Comparison of ENCODE assay signal across 8 cellular contexts in genomic region chr2:9952286-9952737, GRCh38. TPM values are rescaled to one million over a fixed set of nuclear protein-coding genes. Genes with fewer than 3 reads are reported as not detected.
DNase-seq lines count a peak whose midpoint lies in the region; ATAC-seq, FAIRE-seq and TF ChIP-seq lines count a peak whose summit lies in the region.

No MANE protein-coding gene starts in this region.

- H2AFZ ChIP-seq in HepG2 (ENCODE audit: low read length) = peak overlapping the region; percentile 18

- H4K20me1 ChIP-seq in HepG2 (ENCODE audit: insufficient read depth, low read length) = no peaks in the 10 kb centered on the region

- H3K9ac ChIP-seq in HepG2 (ENCODE audit: insufficient read depth, low read depth, low read length) = peak overlapping the region; percentile 72

- H3K4me1 ChIP-seq in adrenal gland (replicated peaks in 1 of 2) (peaks cover 0 to 25% of the 10 kb centered on the region in 2 donors), HepG2 (ENCODE audit: insufficient read depth, low read length) (peaks cover 60% of the 10 kb centered on the region), thymus (ENCODE audit: control insufficient read depth, insufficient read depth, low read length) (peaks cover 8% of the 10 kb centered on the region)

- ATAC-seq in HepG2 (no peak), GM19395 (IDR thresholded peaks at IDR 0.05; ENCODE audit: unreplicated experiment) (no peak), GM18511 (IDR thresholded peaks at IDR 0.05; ENCODE audit: unreplicated experiment) (no peak)

- in situ Hi-C loops in HepG2 (cut with HindIII; ENCODE audit: extremely low pct_ligation_motif_present, low pct_unique_long_range_greater_than_20kb) = no loop called here

- TF ChIP-seq EP300 in HepG2 (IDR thresholded peaks at IDR 0.05; ENCODE audit: low read depth in 2 of 2, low read length in 2 of 2) = no peak
- TF ChIP-seq EP300 in HepG2 (CRISPR knock-in tag; IDR thresholded peaks at IDR 0.05; ENCODE audit: borderline replicate concordance) = no peak

- POLR2A ChIA-PET in HepG2 (lab: Yijun Ruan, JAX) = interaction anchor here (1.1 kb wide), 1 partner anchor 12 kb away, joined by 3 read pairs; no protein-coding TSS in a partner anchor

- CTCF ChIA-PET in HepG2 (lab: Yijun Ruan, JAX; ENCODE audit: low intra/inter-chr PET ratio, low total read pairs) = no interaction called here

- peak; percentile 54 for FAIRE-seq in HepG2 (lab: Jason Lieb, UNC)

- no peaks in the 10 kb centered on the region for H3K36me3 ChIP-seq in adrenal gland (replicated peaks in 1 of 2)
- peaks cover 4 to 11% of the 10 kb centered on the region in 2 experiments; a peak in 4 of 5 replicates for H3K36me3 ChIP-seq in HepG2 (replicated peaks in 1 of 2; ENCODE audit: control insufficient read depth in 1 of 2, insufficient read depth in 2 of 2, low read length in 2 of 2)
- H3K36me3 ChIP-seq in thymus (ENCODE audit: control insufficient read depth, insufficient read depth) = no peaks in the 10 kb centered on the region

- H3K27ac ChIP-seq in adrenal gland = no peak overlapping the region
- peak overlapping the region; percentile 76 for H3K27ac ChIP-seq in HepG2 (ENCODE audit: extremely low read length, insufficient read depth, low read length)
- no peak overlapping the region for H3K27ac ChIP-seq in thymus (ENCODE audit: low read depth)

- peaks cover 46% of the 10 kb centered on the region for H3K27me3 Mint-ChIP-seq in activated T-cell treated with anti-CD3 and anti-CD28 coated beads, Interleukin-2, amount 50 U/mL, for 24 hours

- no peak overlapping the region for H3K27ac Mint-ChIP-seq in activated T-cell treated with anti-CD3 and anti-CD28 coated beads, Interleukin-2, amount 50 U/mL, for 24 hours

- 23 to 28% (median 26%) methylated on average over 15 of the region's 15 CpGs for WGBS in adrenal gland, 4 donors
- WGBS in HepG2 (ENCODE audit: low lambda C conversion rate) = 11% methylated on average over 15 of the region's 15 CpGs
- WGBS in thymus = 24% methylated on average over 15 of the region's 15 CpGs

- peak overlapping the region; percentile 64 for H3K4me2 ChIP-seq in HepG2 (ENCODE audit: low read depth, low read length)

- H3K4me3 ChIP-seq in adrenal gland (peak overlapping the region in 3 of 4 donors; percentile 45 to 89 (median 48)), HepG2 (replicated peaks in 1 of 3; ENCODE audit: insufficient read depth in 1 of 3, low read depth in 2 of 3, low read length in 3 of 3) (peak overlapping the region; percentile 76 to 94 (median 80)), thymus (ENCODE audit: low read length) (peak overlapping the region; percentile 87)

- no peak for TF ChIP-seq POLR2A in adrenal gland (IDR thresholded peaks at IDR 0.05)
- TF ChIP-seq POLR2A in HepG2 (IDR thresholded peaks at IDR 0.05; ENCODE audit: insufficient read depth in 1 of 2, low read depth in 2 of 2, low read length in 2 of 2) = no peak

- no peaks in the 10 kb centered on the region for H3K36me3 Mint-ChIP-seq in activated T-cell treated with anti-CD3 and anti-CD28 coated beads, Interleukin-2, amount 50 U/mL, for 24 hours (ENCODE audit: low read depth)

- no peaks in the 10 kb centered on the region for H3K9me3 Mint-ChIP-seq in activated T-cell treated with anti-CD3 and anti-CD28 coated beads, Interleukin-2, amount 50 U/mL, for 24 hours

- no peaks in the 10 kb centered on the region for H3K27me3 ChIP-seq in adrenal gland
- H3K27me3 ChIP-seq in HepG2 (ENCODE audit: control insufficient read depth in 1 of 2, insufficient read depth in 2 of 2, low read length in 2 of 2) = peaks cover 0 to 9% of the 10 kb centered on the region in 2 experiments; a peak in 1 of 5 replicates
- H3K27me3 ChIP-seq in thymus (ENCODE audit: control insufficient read depth, insufficient read depth) = peaks cover 38% of the 10 kb centered on the region

- no peak for TF ChIP-seq RAD21 in HepG2 (CRISPR knock-in tag; IDR thresholded peaks at IDR 0.05)

- BruUV-seq in HepG2 (replicated peaks; lab: Mats Ljungman, UMichigan) = no TSS peak

- peaks cover 6% of the 10 kb centered on the region for H3K4me1 Mint-ChIP-seq in activated T-cell treated with anti-CD3 and anti-CD28 coated beads, Interleukin-2, amount 50 U/mL, for 24 hours (ENCODE audit: low read depth)

- H3K4me3 Mint-ChIP-seq in activated T-cell treated with anti-CD3 and anti-CD28 coated beads, Interleukin-2, amount 50 U/mL, for 24 hours = peak overlapping the region; percentile 74

- intact Hi-C loops in adrenal gland (cut with DNase I) (loop anchor here in 1 of 2 donors (5.0 kb wide), 1 partner anchor 140 kb away; no protein-coding TSS in a partner anchor), HepG2 (cut with micrococcal nuclease; ENCODE audit: unreplicated experiment) (loop anchor here (2.0 to 5.0 kb wide), 3 partner anchors 110 to 170 kb away; partner anchors contain the start of genes RRM2 and TAF1B)

- no peak for DNase-seq in activated T-cell treated with anti-CD3 and anti-CD28 coated beads, Interleukin-2, amount 50 U/mL, for 24 hours
- DNase-seq in activated T-cell treated with anti-CD3 and anti-CD28 coated beads, Interleukin-2, amount 50 U/mL, for 1 hour = no peak
- DNase-seq in adrenal gland (peak in 1 of 7 donors; percentile 11), HepG2 (ENCODE audit: low spot score) (no peak), NCI-H510A treated with DMSO at 0.1 percent for 48 hours (lab: John Stamatoyannopoulos, UW) (no peak)

- no peak for TF ChIP-seq CTCF in adrenal gland (IDR thresholded peaks at IDR 0.05)
- no peak for TF ChIP-seq CTCF in HepG2 (CRISPR knock-in tag; IDR thresholded peaks at IDR 0.05)

- peaks cover 4% of the 10 kb centered on the region for H3K79me2 ChIP-seq in HepG2 (ENCODE audit: insufficient read depth, low read length)

- no peaks in the 10 kb centered on the region for H3K9me3 ChIP-seq in adrenal gland (replicated peaks in 1 of 3)
- no peaks in the 10 kb centered on the region for H3K9me3 ChIP-seq in HepG2 (ENCODE audit: low read length)
- H3K9me3 ChIP-seq in thymus (ENCODE audit: control insufficient read depth) = no peaks in the 10 kb centered on the region

TF ChIP-seq in HepG2, 621 proteins besides CTCF, POLR2A, EP300 and RAD21 (continues in another document):
- TF ChIP-seq ZNF691 (CRISPR knock-in tag; IDR thresholded peaks at IDR 0.05; ENCODE audit: borderline replicate concordance, low read depth) (0 out of 2 replicates have a peak, but pooled peaks have one; percentile 1), DMAP1 (CRISPR knock-in tag; IDR thresholded peaks at IDR 0.05) (0 out of 2 replicates have a peak, but pooled peaks have one; percentile 17), PLRG1 (conservative IDR thresholded peaks at IDR 0.05) (no peak), CHD4 (IDR thresholded peaks at IDR 0.05; ENCODE audit: borderline replicate concordance, low read length) (no peak), ZNF761 (CRISPR knock-in tag; conservative IDR thresholded peaks at IDR 0.05) (0 out of 2 replicates have a peak, but pooled peaks have one; percentile 21), GRHL1 (CRISPR knock-in tag; conservative IDR thresholded peaks at IDR 0.05) (no peak), ZBTB7A (CRISPR knock-in tag; IDR thresholded peaks at IDR 0.05) (no peak)

RNA-seq across cellular contexts. Expression of gene GRHL1, which starts 0.8 kb away (rescaled TPM):
- total RNA-seq in adrenal gland = 1 to 10 TPM in 5 of 8 donors, under 1 TPM in 2, not detected in 1; 0.57 to 2.6 (median 1.3) TPM
- polyA plus RNA-seq in adrenal gland = 1 to 10 TPM in 2 of 3 donors, under 1 TPM in 1; 0.98 to 1.2 (median 1.1) TPM
- 10.6 and 12.0 TPM in 2 replicates for total RNA-seq in HepG2 (2016; rRNA removed; fragmentation: Illumina TruSeq; extraction: Trizol)
- 5.6 and 8.3 TPM in 2 replicates for total RNA-seq in HepG2 (2016; cell fraction: cytosol; rRNA removed; fragmentation: Illumina TruSeq; extraction: Trizol; ENCODE audit: low read depth)
- total RNA-seq in HepG2 (2016; cell fraction: insoluble cytoplasmic fraction; rRNA removed; fragmentation: Illumina TruSeq; extraction: Trizol) = 10.0 and 12.7 TPM in 2 replicates
- 5.3 and 6.5 TPM in 2 replicates for total RNA-seq in HepG2 (2016; cell fraction: membrane; rRNA removed; fragmentation: Illumina TruSeq; extraction: Trizol)
- 19.5 and 21.6 TPM in 2 replicates for total RNA-seq in HepG2 (2016; cell fraction: nucleus; rRNA removed; fragmentation: Illumina TruSeq; extraction: Trizol)
- 9.3 and 13.5 TPM in 2 replicates for polyA plus RNA-seq in HepG2 (2011; rRNA removed)
- 4.2 and 6.2 TPM in 2 replicates for polyA plus RNA-seq in HepG2 (2011; cell fraction: cytosol; rRNA removed)
- 25.1 and 30.9 TPM in 2 replicates for polyA plus RNA-seq in HepG2 (2011; cell fraction: nucleus; rRNA removed)
- 7.4 and 11.8 TPM in 2 replicates for polyA plus RNA-seq in HepG2 (2012)
- 0.66 and 1.2 TPM in 2 replicates for polyA plus RNA-seq in HepG2 (2016; cell fraction: cytosol; fragmentation: Illumina TruSeq; extraction: Trizol; ENCODE audit: low read depth)
- 8.6 and 8.8 TPM in 2 replicates for polyA plus RNA-seq in HepG2 (2016; cell fraction: insoluble cytoplasmic fraction; fragmentation: Illumina TruSeq; extraction: Trizol; ENCODE audit: low read depth)
- 1.7 and 1.9 TPM in 2 replicates for polyA plus RNA-seq in HepG2 (2016; cell fraction: membrane; fragmentation: Illumina TruSeq; extraction: Trizol; ENCODE audit: low read depth)
- polyA plus RNA-seq in HepG2 (2016; cell fraction: nucleus; fragmentation: Illumina TruSeq; extraction: Trizol; ENCODE audit: insufficient read depth, low read depth) = 24.2 and 25.3 TPM in 2 replicates
- polyA minus RNA-seq in HepG2 (2011; rRNA and poly(A)+ RNA removed; ENCODE audit: low replicate concordance) = 9.4 and 18.5 TPM in 2 replicates
- polyA minus RNA-seq in HepG2 (2011; cell fraction: cytosol; rRNA and poly(A)+ RNA removed) = 4.8 and 5.4 TPM in 2 replicates
- polyA minus RNA-seq in HepG2 (2011; cell fraction: nucleus; rRNA and poly(A)+ RNA removed) = 36.2 and 51.6 TPM in 2 replicates
- 7.9 TPM for polyA plus RNA-seq in thymus
